ENCODE assay signal across 22 cellular contexts in the genomic region with DNA sequence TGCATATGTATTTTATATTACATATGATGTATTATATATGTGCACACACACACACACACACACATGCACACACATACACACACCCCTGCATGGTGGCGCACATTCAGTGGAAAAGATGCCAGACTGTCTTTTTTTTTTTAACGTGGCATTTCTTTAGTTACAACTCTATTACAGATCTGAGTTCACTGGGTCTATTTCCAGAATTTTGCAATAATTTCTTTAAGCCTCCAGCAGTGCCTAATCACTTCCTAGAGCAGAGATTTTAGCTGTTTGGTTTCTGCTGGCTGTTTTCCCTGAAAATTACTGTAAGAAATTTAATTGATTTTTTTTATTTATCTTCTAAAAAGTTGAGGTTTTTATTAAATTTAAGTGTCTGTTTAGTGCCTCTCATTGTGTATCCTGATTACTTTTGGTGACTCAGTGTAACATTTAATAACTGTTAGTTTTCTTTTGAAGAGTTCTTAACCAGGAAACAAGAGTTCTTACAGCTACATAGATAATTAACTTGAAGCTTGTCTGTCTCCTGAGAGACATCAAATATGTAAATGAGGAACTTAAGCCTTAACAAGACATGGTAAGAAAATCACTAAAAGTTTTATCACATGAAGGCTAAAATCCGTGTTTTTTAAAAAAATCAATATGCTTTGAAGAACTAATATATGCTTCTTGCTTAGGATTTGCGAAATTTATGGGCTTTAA.
DNase-seq lines count a peak whose midpoint lies in the region; ATAC-seq and TF ChIP-seq lines count a peak whose summit lies in the region.
"Had no signal": no experiment of that assay in that cellular context is flagged by ENCODE, and none has a peak within 500 bp of the region (broad histone marks: within the 10 kb centered on the region; RNA-seq: fewer than 3 reads in every experiment).

No MANE protein-coding gene starts in this region.

- peak; percentile 38 for DNase-seq in A673 (ENCODE audit: low spot score)
- peak; percentile 4 for DNase-seq in fibroblast of the aortic adventitia (ENCODE audit: low read depth)
- no peak for DNase-seq in NCI-H2029 (lab: John Stamatoyannopoulos, UW)
- no peak for DNase-seq in osteocyte (ENCODE audit: extremely low spot score, unreplicated experiment)
- DNase-seq: BE2C, DMS53, GDM1, KBM-7, MM.1S, NCI-H1048, NCI-H187, NCI-H2107, NCI-H226, NCI-H510A treated with DMSO at 0.1 percent for 48 hours, PC-3, Right ventricle myocardium superior, SW 1271 had no signal

- H3K36me3 Mint-ChIP-seq in osteocyte (ENCODE audit: unreplicated experiment): no peaks in the 10 kb centered on the region

- ATAC-seq in GM18870 (IDR thresholded peaks at IDR 0.05; ENCODE audit: unreplicated experiment) (peak; percentile 59), GM18873 (IDR thresholded peaks at IDR 0.05; ENCODE audit: low FRiP score, unreplicated experiment) (no peak), HG03457 (IDR thresholded peaks at IDR 0.05; ENCODE audit: unreplicated experiment) (no peak)
- ATAC-seq: PC-3 had no signal

- POLR2A ChIA-PET in A673 (lab: Charles Lee; ENCODE audit: low non-redundant PET): no interaction called here

- H2AFZ ChIP-seq in OCI-LY3 (ENCODE audit: low read depth, low read length): peak overlapping the region; percentile 47; the same call in 1 of the 2 replicates

- H3K4me3 ChIP-seq in A673 (ENCODE audit: low read depth, low read length, poor library complexity, severe bottlenecking) (no peak overlapping the region), OCI-LY3 (ENCODE audit: low read length) (no peak overlapping the region), fibroblast of the aortic adventitia (ENCODE audit: low read depth, low read length) (no peak overlapping the region)

- H3K79me2 ChIP-seq in OCI-LY3 (ENCODE audit: low read length): no peaks in the 10 kb centered on the region

- no peaks in the 10 kb centered on the region for H3K27me3 ChIP-seq in A673 (replicated peaks; ENCODE audit: insufficient read depth, low read depth, low read length, poor library complexity)
- no peaks in the 10 kb centered on the region for H3K27me3 ChIP-seq in OCI-LY3 (ENCODE audit: low read depth, low read length)
- H3K27me3 ChIP-seq: BE2C had no signal

- no peaks in the 10 kb centered on the region for H3K27me3 Mint-ChIP-seq in osteocyte (ENCODE audit: unreplicated experiment)

- H3K27ac Mint-ChIP-seq in osteocyte (ENCODE audit: unreplicated experiment): no peak overlapping the region

- no peaks in the 10 kb centered on the region for H3K9me3 ChIP-seq in A673 (ENCODE audit: low read depth, low read length, poor library complexity, severe bottlenecking)
- no peaks in the 10 kb centered on the region for H3K9me3 ChIP-seq in OCI-LY3 (ENCODE audit: insufficient read depth, low read length)
- H3K9me3 ChIP-seq: BE2C had no signal

- intact Hi-C loops in A673 (cut with micrococcal nuclease; ENCODE audit: unreplicated experiment): no loop called here

- no peaks in the 10 kb centered on the region for H4K20me1 ChIP-seq in OCI-LY3 (ENCODE audit: insufficient read depth, low read length)

- H3K27ac ChIP-seq in A673 (ENCODE audit: low read depth, low read length, poor library complexity, severe bottlenecking): peak overlapping the region; percentile 37
- no peak overlapping the region for H3K27ac ChIP-seq in OCI-LY3 (ENCODE audit: low read length)
- H3K27ac ChIP-seq: HL-60 had no signal

- CTCF ChIA-PET in A673 (lab: Charles Lee): no interaction called here

- no peaks in the 10 kb centered on the region for H3K4me1 Mint-ChIP-seq in osteocyte (ENCODE audit: unreplicated experiment)

- H3K4me1 ChIP-seq in A673 (ENCODE audit: insufficient read depth, low read length, poor library complexity, severe bottlenecking): peaks cover 16% of the 10 kb centered on the region
- peaks cover 35% of the 10 kb centered on the region for H3K4me1 ChIP-seq in OCI-LY3 (ENCODE audit: low read length)
- H3K4me1 ChIP-seq: BE2C had no signal

- no peak overlapping the region for H3K9ac ChIP-seq in OCI-LY3 (ENCODE audit: low read length)

- no TSS peak for BruUV-seq in A673 (replicated peaks; lab: Mats Ljungman, UMichigan)

- H3K36me3 ChIP-seq in A673 (ENCODE audit: insufficient read depth, low read length, poor library complexity, severe bottlenecking): no peaks in the 10 kb centered on the region
- no peaks in the 10 kb centered on the region for H3K36me3 ChIP-seq in OCI-LY3 (replicated peaks; ENCODE audit: low read depth, low read length)
- H3K36me3 ChIP-seq: BE2C had no signal

- H3K9me3 Mint-ChIP-seq in osteocyte (ENCODE audit: unreplicated experiment): no peaks in the 10 kb centered on the region

- peak overlapping the region; percentile 14; the same call in 1 of the 2 replicates for H3K4me2 ChIP-seq in OCI-LY3 (ENCODE audit: low read length)

- H3K4me3 Mint-ChIP-seq in osteocyte (ENCODE audit: unreplicated experiment): no peak overlapping the region

- TF ChIP-seq CTCF in A673 (conservative IDR thresholded peaks at IDR 0.05; ENCODE audit: low read depth, low read length) (no peak), OCI-LY3 (IDR thresholded peaks at IDR 0.05; ENCODE audit: low read depth, low read length) (no peak), fibroblast of the aortic adventitia (IDR thresholded peaks at IDR 0.05; ENCODE audit: insufficient read depth, low read length) (no peak), osteocyte (IDR thresholded peaks at IDR 0.05) (no peak)

Comparison
In these comparisons a context has a peak if more than half of its experiments do, and no peak if none do; other contexts are left out.
1. DNase-seq: peak in A673 (single experiment) and fibroblast of the aortic adventitia (single experiment); none in NCI-H2029 (single experiment) and osteocyte (single experiment).